1 cellular context compared by ENCODE assay signal in the genomic region with DNA sequence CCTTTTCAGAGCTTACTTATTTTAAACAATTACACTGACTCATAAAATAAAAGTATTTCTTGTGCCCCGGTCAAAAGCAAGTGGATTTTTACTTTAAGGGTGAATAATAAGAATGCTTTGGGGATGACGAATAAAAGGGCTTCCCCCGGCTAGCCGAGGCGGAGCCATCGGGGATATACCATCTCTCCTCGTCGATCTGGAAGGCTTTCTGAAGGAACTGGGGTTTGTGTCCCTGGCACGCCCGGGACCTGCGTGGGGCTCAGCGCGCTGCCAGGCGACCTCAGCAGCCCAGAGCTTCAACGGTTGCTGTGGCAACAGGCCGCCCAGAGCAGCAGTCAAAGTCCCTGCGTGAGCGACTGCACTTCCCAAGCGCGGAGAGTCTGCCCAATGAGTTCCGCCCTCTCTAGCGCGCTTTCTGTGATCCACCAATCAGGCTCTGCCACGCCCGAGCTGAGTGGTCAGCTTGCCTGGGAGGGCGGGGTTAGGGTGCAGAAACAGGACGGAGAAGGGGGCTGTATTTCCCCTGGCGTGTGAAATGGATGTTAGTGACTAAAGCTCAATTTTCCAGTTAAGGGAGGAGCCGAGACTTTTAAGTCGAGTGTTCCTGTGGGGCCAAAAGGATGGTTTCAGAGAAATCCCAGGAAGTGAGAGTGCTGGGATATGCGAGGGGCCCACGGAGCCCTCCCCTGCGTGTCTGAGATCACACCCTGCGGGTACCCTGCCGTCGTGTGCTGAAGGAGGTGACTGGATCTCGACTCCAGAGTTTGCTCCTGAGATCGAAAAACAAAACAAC.
A peak's percentile ranks its signal among the peaks of the same experiment; 100 is the strongest.
TF ChIP-seq lines count a peak whose summit lies in the region.

No MANE protein-coding gene starts in this region.

TF ChIP-seq in K562, 482 proteins besides CTCF, POLR2A, EP300 and RAD21 (continued from another document and continues in another):
- no peak for TF ChIP-seq ZNF318 (IDR thresholded peaks at IDR 0.05; ENCODE audit: borderline replicate concordance in 1 of 2, low read depth in 1 of 2)
- TF ChIP-seq GABPA (tag; conservative IDR thresholded peaks at IDR 0.05; ENCODE audit: low read depth): no peak
- TF ChIP-seq, protein P1, sequence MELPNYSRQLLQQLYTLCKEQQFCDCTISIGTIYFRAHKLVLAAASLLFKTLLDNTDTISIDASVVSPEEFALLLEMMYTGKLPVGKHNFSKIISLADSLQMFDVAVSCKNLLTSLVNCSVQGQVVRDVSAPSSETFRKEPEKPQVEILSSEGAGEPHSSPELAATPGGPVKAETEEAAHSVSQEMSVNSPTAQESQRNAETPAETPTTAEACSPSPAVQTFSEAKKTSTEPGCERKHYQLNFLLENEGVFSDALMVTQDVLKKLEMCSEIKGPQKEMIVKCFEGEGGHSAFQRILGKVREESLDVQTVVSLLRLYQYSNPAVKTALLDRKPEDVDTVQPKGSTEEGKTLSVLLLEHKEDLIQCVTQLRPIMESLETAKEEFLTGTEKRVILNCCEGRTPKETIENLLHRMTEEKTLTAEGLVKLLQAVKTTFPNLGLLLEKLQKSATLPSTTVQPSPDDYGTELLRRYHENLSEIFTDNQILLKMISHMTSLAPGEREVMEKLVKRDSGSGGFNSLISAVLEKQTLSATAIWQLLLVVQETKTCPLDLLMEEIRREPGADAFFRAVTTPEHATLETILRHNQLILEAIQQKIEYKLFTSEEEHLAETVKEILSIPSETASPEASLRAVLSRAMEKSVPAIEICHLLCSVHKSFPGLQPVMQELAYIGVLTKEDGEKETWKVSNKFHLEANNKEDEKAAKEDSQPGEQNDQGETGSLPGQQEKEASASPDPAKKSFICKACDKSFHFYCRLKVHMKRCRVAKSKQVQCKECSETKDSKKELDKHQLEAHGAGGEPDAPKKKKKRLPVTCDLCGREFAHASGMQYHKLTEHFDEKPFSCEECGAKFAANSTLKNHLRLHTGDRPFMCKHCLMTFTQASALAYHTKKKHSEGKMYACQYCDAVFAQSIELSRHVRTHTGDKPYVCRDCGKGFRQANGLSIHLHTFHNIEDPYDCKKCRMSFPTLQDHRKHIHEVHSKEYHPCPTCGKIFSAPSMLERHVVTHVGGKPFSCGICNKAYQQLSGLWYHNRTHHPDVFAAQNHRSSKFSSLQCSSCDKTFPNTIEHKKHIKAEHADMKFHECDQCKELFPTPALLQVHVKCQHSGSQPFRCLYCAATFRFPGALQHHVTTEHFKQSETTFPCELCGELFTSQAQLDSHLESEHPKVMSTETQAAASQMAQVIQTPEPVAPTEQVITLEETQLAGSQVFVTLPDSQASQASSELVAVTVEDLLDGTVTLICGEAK (IDR thresholded peaks at IDR 0.05): peak; percentile 36
- TF ChIP-seq, protein P1 (CRISPR knock-in tag; IDR thresholded peaks at IDR 0.05): no peak
- no peak for TF ChIP-seq PHTF2 (CRISPR knock-in tag; IDR thresholded peaks at IDR 0.05)
- TF ChIP-seq ZBED1 (IDR thresholded peaks at IDR 0.05): no peak
- TF ChIP-seq ZC3H11A (IDR thresholded peaks at IDR 0.05; ENCODE audit: low read depth, low read length): no peak
- no peak for TF ChIP-seq NR2C2 (CRISPR knock-in tag; IDR thresholded peaks at IDR 0.05)
- TF ChIP-seq NR2C2 (tag; IDR thresholded peaks at IDR 0.05): no peak
- TF ChIP-seq TRIM25 (IDR thresholded peaks at IDR 0.05; ENCODE audit: borderline replicate concordance): no peak
- TF ChIP-seq HNRNPH1 (optimal IDR thresholded peaks at IDR 0.05; ENCODE audit: low read depth, low read length): no peak
- no peak for TF ChIP-seq RBM17 (IDR thresholded peaks at IDR 0.05; ENCODE audit: borderline replicate concordance, low read depth, low read length)
- peak; percentile 81 for TF ChIP-seq TFAP4 (CRISPR knock-in tag; IDR thresholded peaks at IDR 0.05; ENCODE audit: borderline replicate concordance)
- TF ChIP-seq PRPF4 (IDR thresholded peaks at IDR 0.05; ENCODE audit: insufficient read depth, low read depth, low read length, poor library complexity, severe bottlenecking): no peak
- TF ChIP-seq SIX5 (IDR thresholded peaks at IDR 0.05; ENCODE audit: borderline replicate concordance in 1 of 2, insufficient read depth in 1 of 2, low read depth in 1 of 2, low read length in 2 of 2): no peak
- no peak for TF ChIP-seq PHB2 (IDR thresholded peaks at IDR 0.05; ENCODE audit: low read depth)
- TF ChIP-seq ZNF146 (CRISPR knock-in tag; IDR thresholded peaks at IDR 0.05; ENCODE audit: unreplicated experiment): no peak
- TF ChIP-seq THAP7 (CRISPR knock-in tag; IDR thresholded peaks at IDR 0.05): no peak
- TF ChIP-seq CHD2 (IDR thresholded peaks at IDR 0.05; ENCODE audit: low read depth, low read length): peak; percentile 71; the same call in 1 of the 2 replicates
- TF ChIP-seq, protein P2, sequence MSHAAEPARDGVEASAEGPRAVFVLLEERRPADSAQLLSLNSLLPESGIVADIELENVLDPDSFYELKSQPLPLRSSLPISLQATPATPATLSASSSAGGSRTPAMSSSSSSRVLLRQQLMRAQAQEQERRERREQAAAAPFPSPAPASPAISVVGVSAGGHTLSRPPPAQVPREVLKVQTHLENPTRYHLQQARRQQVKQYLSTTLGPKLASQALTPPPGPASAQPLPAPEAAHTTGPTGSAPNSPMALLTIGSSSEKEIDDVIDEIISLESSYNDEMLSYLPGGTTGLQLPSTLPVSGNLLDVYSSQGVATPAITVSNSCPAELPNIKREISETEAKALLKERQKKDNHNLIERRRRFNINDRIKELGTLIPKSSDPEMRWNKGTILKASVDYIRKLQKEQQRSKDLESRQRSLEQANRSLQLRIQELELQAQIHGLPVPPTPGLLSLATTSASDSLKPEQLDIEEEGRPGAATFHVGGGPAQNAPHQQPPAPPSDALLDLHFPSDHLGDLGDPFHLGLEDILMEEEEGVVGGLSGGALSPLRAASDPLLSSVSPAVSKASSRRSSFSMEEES (CRISPR knock-in tag; IDR thresholded peaks at IDR 0.05): no peak
- TF ChIP-seq GATAD2B (IDR thresholded peaks at IDR 0.05; ENCODE audit: borderline replicate concordance): no peak
- peak; percentile 90 for TF ChIP-seq RBM22 (IDR thresholded peaks at IDR 0.05; ENCODE audit: low read depth, low read length, poor library complexity, severe bottlenecking)
- TF ChIP-seq TAF7 (tag; IDR thresholded peaks at IDR 0.05): 0 out of 2 replicates have a peak, but pooled peaks have one; percentile 27
- TF ChIP-seq RBM15 (IDR thresholded peaks at IDR 0.05; ENCODE audit: insufficient read depth, low read length): no peak
- no peak for TF ChIP-seq HOMEZ (CRISPR knock-in tag; IDR thresholded peaks at IDR 0.05)
